ENCODE assay signal across 1 cellular context in genomic region chr16:22948058-22948602, GRCh38.
TF ChIP-seq lines count a peak whose summit lies in the region.

No MANE protein-coding gene starts in this region.

TF ChIP-seq in HepG2, 621 proteins besides CTCF, POLR2A, EP300 and RAD21 (continued from another document and continues in another):
- TF ChIP-seq, protein P1, sequence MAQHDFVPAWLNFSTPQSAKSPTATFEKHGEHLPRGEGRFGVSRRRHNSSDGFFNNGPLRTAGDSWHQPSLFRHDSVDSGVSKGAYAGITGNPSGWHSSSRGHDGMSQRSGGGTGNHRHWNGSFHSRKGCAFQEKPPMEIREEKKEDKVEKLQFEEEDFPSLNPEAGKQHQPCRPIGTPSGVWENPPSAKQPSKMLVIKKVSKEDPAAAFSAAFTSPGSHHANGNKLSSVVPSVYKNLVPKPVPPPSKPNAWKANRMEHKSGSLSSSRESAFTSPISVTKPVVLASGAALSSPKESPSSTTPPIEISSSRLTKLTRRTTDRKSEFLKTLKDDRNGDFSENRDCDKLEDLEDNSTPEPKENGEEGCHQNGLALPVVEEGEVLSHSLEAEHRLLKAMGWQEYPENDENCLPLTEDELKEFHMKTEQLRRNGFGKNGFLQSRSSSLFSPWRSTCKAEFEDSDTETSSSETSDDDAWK (CRISPR knock-in tag; IDR thresholded peaks at IDR 0.05): no peak
- TF ChIP-seq CHD4 (IDR thresholded peaks at IDR 0.05; ENCODE audit: borderline replicate concordance, low read length): no peak
- TF ChIP-seq, protein P2, sequence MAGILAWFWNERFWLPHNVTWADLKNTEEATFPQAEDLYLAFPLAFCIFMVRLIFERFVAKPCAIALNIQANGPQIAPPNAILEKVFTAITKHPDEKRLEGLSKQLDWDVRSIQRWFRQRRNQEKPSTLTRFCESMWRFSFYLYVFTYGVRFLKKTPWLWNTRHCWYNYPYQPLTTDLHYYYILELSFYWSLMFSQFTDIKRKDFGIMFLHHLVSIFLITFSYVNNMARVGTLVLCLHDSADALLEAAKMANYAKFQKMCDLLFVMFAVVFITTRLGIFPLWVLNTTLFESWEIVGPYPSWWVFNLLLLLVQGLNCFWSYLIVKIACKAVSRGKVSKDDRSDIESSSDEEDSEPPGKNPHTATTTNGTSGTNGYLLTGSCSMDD (CRISPR knock-in tag; IDR thresholded peaks at IDR 0.05): no peak
- no peak for TF ChIP-seq MLX (CRISPR knock-in tag; IDR thresholded peaks at IDR 0.05)
- no peak for TF ChIP-seq ZNF362 (CRISPR knock-in tag; IDR thresholded peaks at IDR 0.05; ENCODE audit: borderline replicate concordance)
- no peak for TF ChIP-seq ZNF660 (CRISPR knock-in tag; IDR thresholded peaks at IDR 0.05; ENCODE audit: borderline replicate concordance, low read depth)
- no peak for TF ChIP-seq ATF7 (IDR thresholded peaks at IDR 0.05)
- no peak for TF ChIP-seq ATF7 (CRISPR knock-in tag; IDR thresholded peaks at IDR 0.05)
- no peak for TF ChIP-seq SALL1 (CRISPR knock-in tag; IDR thresholded peaks at IDR 0.05)
- TF ChIP-seq PRDM15 (CRISPR knock-in tag; IDR thresholded peaks at IDR 0.05): peak; percentile 37; the same call in 1 of the 2 replicates
- TF ChIP-seq ZNF670 (CRISPR knock-in tag; IDR thresholded peaks at IDR 0.05; ENCODE audit: borderline replicate concordance): no peak
- TF ChIP-seq EED (CRISPR knock-in tag; IDR thresholded peaks at IDR 0.05): peak; percentile 28; the same call in 1 of the 2 replicates
- TF ChIP-seq ZNF34 (CRISPR knock-in tag; IDR thresholded peaks at IDR 0.05; ENCODE audit: borderline replicate concordance): no peak
- TF ChIP-seq KDM1A (CRISPR knock-in tag; IDR thresholded peaks at IDR 0.05): no peak
- TF ChIP-seq ZBTB1 (CRISPR knock-in tag; IDR thresholded peaks at IDR 0.05; ENCODE audit: borderline replicate concordance): no peak
- TF ChIP-seq PAF1 (CRISPR knock-in tag; IDR thresholded peaks at IDR 0.05): no peak
- TF ChIP-seq ZNF619 (CRISPR knock-in tag; IDR thresholded peaks at IDR 0.05): no peak
- TF ChIP-seq SPEN (CRISPR knock-in tag; IDR thresholded peaks at IDR 0.05; ENCODE audit: low read depth): no peak
- no peak for TF ChIP-seq ZFP90 (CRISPR knock-in tag; IDR thresholded peaks at IDR 0.05; ENCODE audit: borderline replicate concordance)
- TF ChIP-seq SP5 (CRISPR knock-in tag; IDR thresholded peaks at IDR 0.05; ENCODE audit: borderline replicate concordance, low read depth): no peak
- TF ChIP-seq SIN3A (IDR thresholded peaks at IDR 0.05; ENCODE audit: borderline replicate concordance, low read depth, low read length): no peak
- TF ChIP-seq ZNF101 (CRISPR knock-in tag; IDR thresholded peaks at IDR 0.05; ENCODE audit: borderline replicate concordance, low read depth): no peak
- TF ChIP-seq, protein P3, sequence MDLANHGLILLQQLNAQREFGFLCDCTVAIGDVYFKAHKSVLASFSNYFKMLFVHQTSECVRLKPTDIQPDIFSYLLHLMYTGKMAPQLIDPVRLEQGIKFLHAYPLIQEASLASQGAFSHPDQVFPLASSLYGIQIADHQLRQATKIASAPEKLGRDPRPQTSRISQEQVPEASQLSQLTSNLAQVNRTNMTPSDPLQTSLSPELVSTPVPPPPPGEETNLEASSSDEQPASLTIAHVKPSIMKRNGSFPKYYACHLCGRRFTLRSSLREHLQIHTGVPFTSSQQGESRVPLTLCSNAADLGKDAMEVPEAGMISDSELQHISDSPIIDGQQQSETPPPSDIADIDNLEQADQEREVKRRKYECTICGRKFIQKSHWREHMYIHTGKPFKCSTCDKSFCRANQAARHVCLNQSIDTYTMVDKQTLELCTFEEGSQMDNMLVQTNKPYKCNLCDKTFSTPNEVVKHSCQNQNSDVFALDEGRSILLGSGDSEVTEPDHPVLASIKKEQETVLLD (CRISPR knock-in tag; IDR thresholded peaks at IDR 0.05; ENCODE audit: low read depth): no peak
- no peak for TF ChIP-seq ZNF326 (CRISPR knock-in tag; IDR thresholded peaks at IDR 0.05; ENCODE audit: borderline replicate concordance)
- TF ChIP-seq DBP (CRISPR knock-in tag; IDR thresholded peaks at IDR 0.05; ENCODE audit: not compliant biosample characterization): no peak
- TF ChIP-seq ZFX (CRISPR knock-in tag; IDR thresholded peaks at IDR 0.05; ENCODE audit: low read depth): no peak
- TF ChIP-seq ZNF329 (CRISPR knock-in tag; IDR thresholded peaks at IDR 0.05; ENCODE audit: low read depth): no peak
- TF ChIP-seq RORA (CRISPR knock-in tag; IDR thresholded peaks at IDR 0.05): no peak
- TF ChIP-seq HNRNPLL (IDR thresholded peaks at IDR 0.05; ENCODE audit: low read depth, low read length, poor library complexity, severe bottlenecking): peak; percentile 38
- TF ChIP-seq E2F5 (CRISPR knock-in tag; conservative IDR thresholded peaks at IDR 0.05): no peak
- peak; percentile 43; the same call in 1 of the 2 replicates for TF ChIP-seq ZNF292 (CRISPR knock-in tag; IDR thresholded peaks at IDR 0.05; ENCODE audit: borderline replicate concordance, low read depth)
- peak; percentile 17; the same call in 1 of the 2 replicates for TF ChIP-seq RXRA (CRISPR knock-in tag; IDR thresholded peaks at IDR 0.05)
- no peak for TF ChIP-seq HOMEZ (CRISPR knock-in tag; IDR thresholded peaks at IDR 0.05; ENCODE audit: low read depth)
- no peak for TF ChIP-seq GZF1 (CRISPR knock-in tag; IDR thresholded peaks at IDR 0.05)
- no peak for TF ChIP-seq ZNF446 (CRISPR knock-in tag; IDR thresholded peaks at IDR 0.05)
- no peak for TF ChIP-seq ATF2 (CRISPR knock-in tag; IDR thresholded peaks at IDR 0.05)
- TF ChIP-seq ZFP36L1 (CRISPR knock-in tag; IDR thresholded peaks at IDR 0.05): no peak
- peak; percentile 56; the same call in 1 of the 2 replicates for TF ChIP-seq THAP7 (CRISPR knock-in tag; IDR thresholded peaks at IDR 0.05)
- TF ChIP-seq ZNF574 (CRISPR knock-in tag; IDR thresholded peaks at IDR 0.05): peak; percentile 0; the same call in 1 of the 2 replicates
- TF ChIP-seq PBX2 (CRISPR knock-in tag; IDR thresholded peaks at IDR 0.05): no peak
- TF ChIP-seq ZNF768 (CRISPR knock-in tag; IDR thresholded peaks at IDR 0.05): peak; percentile 37; the same call in 1 of the 2 replicates
- no peak for TF ChIP-seq CBX2 (IDR thresholded peaks at IDR 0.05; ENCODE audit: low read depth, low read length)
- TF ChIP-seq CBX2 (CRISPR knock-in tag; IDR thresholded peaks at IDR 0.05; ENCODE audit: low read depth): no peak
- TF ChIP-seq NR3C1 (CRISPR knock-in tag; IDR thresholded peaks at IDR 0.05): no peak
